Comparison of ENCODE assay signal across 8 cellular contexts in the genomic region with DNA sequence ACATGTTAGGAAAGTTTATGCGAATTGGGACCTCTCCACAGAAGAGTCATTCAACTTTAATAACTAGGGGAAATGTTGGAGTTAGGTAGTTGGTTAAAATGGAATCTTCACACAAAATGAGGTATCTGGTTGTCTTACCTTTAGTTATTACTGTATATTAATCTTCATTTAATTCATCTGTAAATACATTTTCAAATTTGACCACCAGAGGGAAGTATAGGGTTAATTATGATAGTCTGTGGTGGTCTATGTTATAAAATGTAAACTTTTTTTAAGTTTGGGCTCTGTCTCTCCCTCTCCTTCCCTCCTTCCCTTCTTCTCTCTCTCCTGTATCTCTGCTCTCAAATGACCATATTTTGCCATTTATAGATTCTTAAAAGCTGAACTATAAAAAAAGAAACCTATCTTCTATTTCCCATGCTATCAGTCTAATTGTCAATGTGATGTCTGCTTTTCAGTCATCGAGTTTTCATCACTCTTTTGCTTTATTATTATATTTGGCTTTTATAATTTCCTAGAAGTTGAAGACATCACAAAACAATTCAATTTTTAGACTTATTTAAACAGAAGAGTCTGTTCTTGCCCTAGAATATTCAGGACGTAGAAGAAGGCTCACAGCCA. TPM values are rescaled to one million over a fixed set of nuclear protein-coding genes. Genes with fewer than 3 reads are reported as not detected.
DNase-seq lines count a peak whose midpoint lies in the region; FAIRE-seq and TF ChIP-seq lines count a peak whose summit lies in the region.

No MANE protein-coding gene starts in this region.

- TF ChIP-seq CTCF in endothelial cell of umbilical vein (IDR thresholded peaks at IDR 0.05; ENCODE audit: extremely low read depth in 1 of 2, insufficient read depth in 1 of 2, low read depth in 1 of 2, low read length in 2 of 2) (peak in 1 of 2 donors; percentile 7), tibial artery (IDR thresholded peaks at IDR 0.05) (peak; percentile 42 to 75)

- FAIRE-seq in endothelial cell of umbilical vein (lab: Jason Lieb, UNC), result no peak

- dilution Hi-C loops in endothelial cell of umbilical vein (cut with MboI; ENCODE audit: extremely low pct_ligation_motif_present, low sequenced_read_pairs), result no loop called here

- H3K4me1 ChIP-seq in endothelial cell of umbilical vein (ENCODE audit: control insufficient read depth, extremely low read depth, insufficient read depth, low read length), result no peaks in the 10 kb centered on the region
- H3K4me1 ChIP-seq in tibial artery, result peaks cover 0 to 13% (median 0%) of the 10 kb centered on the region in 4 donors

- H3K9ac ChIP-seq in endothelial cell of umbilical vein (replicated peaks; ENCODE audit: extremely low read depth, insufficient read depth, low read length), result no peak overlapping the region

- CTCF ChIA-PET in endothelial cell of umbilical vein (lab: Charles Lee), result interaction anchor here (0.7 to 4.0 kb wide), 14 partner anchors 12 to 785 kb away, joined by 3 to 74 read pairs (median 4); no protein-coding TSS in a partner anchor

- H3K4me2 ChIP-seq in endothelial cell of umbilical vein (ENCODE audit: insufficient read depth, low read length), result no peak overlapping the region

- H3K79me2 ChIP-seq in endothelial cell of umbilical vein (ENCODE audit: control insufficient read depth, insufficient read depth, low read length), result no peaks in the 10 kb centered on the region

- DNase-seq in SKM-1 treated with dmso at 0.1 percent for 144 hours (lab: John Stamatoyannopoulos, UW; ENCODE audit: unreplicated experiment) (peak; percentile 8), SKM-1 (lab: John Stamatoyannopoulos, UW; ENCODE audit: unreplicated experiment) (no peak), NCI-H460 (ENCODE audit: extremely low read depth, low read depth) (peak; percentile 33), endothelial cell of umbilical vein (ENCODE audit: low read depth, low spot score) (peak; percentile 53), tibial artery (no peak), mucosa of gallbladder (ENCODE audit: low spot score) (no peak), COLO668 (lab: John Stamatoyannopoulos, UW; ENCODE audit: unreplicated experiment) (no peak), activated gamma-delta T cell treated with Interleukin-2 at 50 U/mL for 16 hours (no peak)

- no peak overlapping the region for H3K4me3 ChIP-seq in endothelial cell of umbilical vein (replicated peaks in 1 of 3; ENCODE audit: insufficient read depth in 1 of 3, low read depth in 1 of 3, low read length in 3 of 3)
- peak overlapping the region; percentile 3 to 13 for H3K4me3 ChIP-seq in tibial artery

- no peaks in the 10 kb centered on the region for H3K9me1 ChIP-seq in endothelial cell of umbilical vein (replicated peaks; ENCODE audit: control insufficient read depth, extremely low read depth, insufficient read depth, low read length)

- no peaks in the 10 kb centered on the region for H4K20me1 ChIP-seq in endothelial cell of umbilical vein (replicated peaks; ENCODE audit: control insufficient read depth, extremely low read depth, insufficient read depth, low read length)

- H3K27ac ChIP-seq in endothelial cell of umbilical vein (ENCODE audit: insufficient read depth, low read depth, low read length) (no peak overlapping the region), tibial artery (peak overlapping the region in 1 of 2 donors; percentile 31)

- BruUV-seq in endothelial cell of umbilical vein (replicated peaks; lab: Mats Ljungman, UMichigan), result no TSS peak

- POLR2A ChIA-PET in endothelial cell of umbilical vein (lab: Charles Lee), result no interaction called here

- no peaks in the 10 kb centered on the region for H3K36me3 ChIP-seq in endothelial cell of umbilical vein (ENCODE audit: control insufficient read depth in 2 of 2, extremely low read depth in 1 of 2, insufficient read depth in 2 of 2, low read length in 2 of 2)
- H3K36me3 ChIP-seq in tibial artery, result no peaks in the 10 kb centered on the region

- H2AFZ ChIP-seq in endothelial cell of umbilical vein (ENCODE audit: low read depth, low read length), result no peak overlapping the region

- no peaks in the 10 kb centered on the region for H3K27me3 ChIP-seq in endothelial cell of umbilical vein (ENCODE audit: control insufficient read depth in 2 of 2, insufficient read depth in 2 of 2, low read length in 2 of 2)
- H3K27me3 ChIP-seq in tibial artery, result no peaks in the 10 kb centered on the region

- TF ChIP-seq POLR2A in endothelial cell of umbilical vein (IDR thresholded peaks at IDR 0.05; ENCODE audit: low read depth, low read length), result no peak

- intact Hi-C loops in endothelial cell of umbilical vein (cut with micrococcal nuclease) (loop anchor here (1.0 to 10.0 kb wide), 5 partner anchors 111 to 1185 kb away; no protein-coding TSS in a partner anchor), tibial artery (cut with DNase I; ENCODE audit: low total_unique reads) (loop anchor here (5.0 kb wide), 1 partner anchor 268 kb away; no protein-coding TSS in a partner anchor)

- H3K9me3 ChIP-seq in endothelial cell of umbilical vein (replicated peaks; ENCODE audit: control insufficient read depth, insufficient read depth, low read length) (no peaks in the 10 kb centered on the region), tibial artery (no peaks in the 10 kb centered on the region)

TF ChIP-seq in endothelial cell of umbilical vein, 7 proteins besides CTCF, POLR2A, EP300 and RAD21:
- TF ChIP-seq EZH2 (IDR thresholded peaks at IDR 0.05; ENCODE audit: borderline replicate concordance, low read depth, low read length, severe bottlenecking), result no peak
- TF ChIP-seq MYC (IDR thresholded peaks at IDR 0.05; ENCODE audit: low read depth, low read length), result no peak

RNA-seq across cellular contexts. Expression of gene TMEM144, which starts 49.8 kb away (rescaled TPM):
- total RNA-seq in NCI-H460 (2014; rRNA removed; shearing (Covaris generic)), result 229 and 236 TPM in 2 replicates
- polyA plus RNA-seq in NCI-H460 (2014; cell fraction: nucleus; rRNA removed), result 91.2 and 143 TPM in 2 replicates
- total RNA-seq in endothelial cell of umbilical vein (23.0 and 23.9 TPM in 2 replicates), mucosa of gallbladder (18.3 TPM)
- 10.5 and 10.6 TPM in 2 replicates for polyA plus RNA-seq in endothelial cell of umbilical vein
- polyA plus RNA-seq in endothelial cell of umbilical vein (2011; cell fraction: cytosol; rRNA removed), result 2.3 and 3.1 TPM in 2 replicates
- polyA plus RNA-seq in endothelial cell of umbilical vein (2011; cell fraction: nucleus; rRNA removed), result 78.6 and 80.6 TPM in 2 replicates
- polyA plus RNA-seq in endothelial cell of umbilical vein (2012), result 5.2 and 5.6 TPM in 2 replicates
- polyA minus RNA-seq in endothelial cell of umbilical vein, result 70.2 and 95.2 TPM in 2 replicates
- 2.2 TPM for polyA minus RNA-seq in endothelial cell of umbilical vein (2011; cell fraction: cytosol; rRNA and poly(A)+ RNA removed)
- 156 and 223 TPM in 2 replicates for polyA minus RNA-seq in endothelial cell of umbilical vein (2011; cell fraction: nucleus; rRNA and poly(A)+ RNA removed)

Comparison
In these comparisons a context has a peak if more than half of its experiments do, and no peak if none do; other contexts are left out.
1. DNase-seq: peak in SKM-1 treated with dmso at 0.1 percent for 144 hours (single experiment), NCI-H460 (single experiment) and endothelial cell of umbilical vein (single experiment); none in SKM-1 (single experiment), tibial artery (0 of 2), mucosa of gallbladder (single experiment), COLO668 (single experiment) and activated gamma-delta T cell treated with Interleukin-2 at 50 U/mL for 16 hours (single experiment).
2. H3K4me3 ChIP-seq: peak in tibial artery (2 of 2); none in endothelial cell of umbilical vein (0 of 3).